In genomic region chr2:24920813-24921441, GRCh38 we compare ENCODE assay signal across 1 cellular context.
TF ChIP-seq lines count a peak whose summit lies in the region.

No MANE protein-coding gene starts in this region.

TF ChIP-seq in K562, 482 proteins besides CTCF, POLR2A, EP300 and RAD21 (continued from another document):
- peak; percentile 62 for TF ChIP-seq CTCFL (IDR thresholded peaks at IDR 0.05; ENCODE audit: borderline replicate concordance, insufficient read depth, low read depth, low read length, poor library complexity, severe bottlenecking)
